8 cellular contexts compared by ENCODE assay signal in genomic region chr3:39639344-39640236, GRCh38.
DNase-seq lines count a peak whose midpoint lies in the region; ATAC-seq and TF ChIP-seq lines count a peak whose summit lies in the region.

No MANE protein-coding gene starts in this region.

- H3K27ac Mint-ChIP-seq in activated T-cell treated with anti-CD3 and anti-CD28 coated beads, Interleukin-2, amount 50 U/mL, for 24 hours, result peak overlapping the region; percentile 70

- H3K36me3 Mint-ChIP-seq in activated T-cell treated with anti-CD3 and anti-CD28 coated beads, Interleukin-2, amount 50 U/mL, for 24 hours (ENCODE audit: low read depth), result no peaks in the 10 kb centered on the region

- no peak for ATAC-seq in HG03159 (IDR thresholded peaks at IDR 0.05; ENCODE audit: unreplicated experiment)
- ATAC-seq in HG02642 (IDR thresholded peaks at IDR 0.05; ENCODE audit: poor library complexity, unreplicated experiment), result no peak

- peaks cover 26% of the 10 kb centered on the region for H3K4me1 Mint-ChIP-seq in activated T-cell treated with anti-CD3 and anti-CD28 coated beads, Interleukin-2, amount 50 U/mL, for 24 hours (ENCODE audit: low read depth)

- POLR2A ChIA-PET in RWPE1 (lab: Yijun Ruan, JAX; ENCODE audit: low non-redundant PET), result no interaction called here

- in situ Hi-C loops in GM13976 (cut with MboI; ENCODE audit: low sequenced_read_pairs, unreplicated experiment), result no loop called here

- no peak overlapping the region for H3K4me3 Mint-ChIP-seq in activated T-cell treated with anti-CD3 and anti-CD28 coated beads, Interleukin-2, amount 50 U/mL, for 24 hours

- H3K9me3 Mint-ChIP-seq in activated T-cell treated with anti-CD3 and anti-CD28 coated beads, Interleukin-2, amount 50 U/mL, for 24 hours, result no peaks in the 10 kb centered on the region

- no peak for DNase-seq in activated T-cell treated with anti-CD3 and anti-CD28 coated beads, Interleukin-2, amount 50 U/mL, for 24 hours
- DNase-seq in activated T-cell treated with anti-CD3 and anti-CD28 coated beads, Interleukin-2, amount 50 U/mL, for 1 hour, result no peak
- DNase-seq in RWPE1 (ENCODE audit: low spot score) (peak; percentile 89), fibroblast of peridontal ligament (ENCODE audit: extremely low read depth) (peak; percentile 95), GM13976 (ENCODE audit: low spot score) (no peak)
- peak; percentile 1 to 6 for DNase-seq in stimulated activated CD4-positive, alpha-beta T cell treated with anti-CD3 and anti-CD28 coated beads, Interleukin-2, amount 100 ng/mL, for 48 hours

- TF ChIP-seq CTCF in RWPE1 (conservative IDR thresholded peaks at IDR 0.05; ENCODE audit: low read depth), result no peak
- no peak for TF ChIP-seq CTCF in GM13976 (IDR thresholded peaks at IDR 0.05; ENCODE audit: borderline replicate concordance, control extremely low read depth, extremely low read depth, insufficient read depth, missing control alignments)

- no peak overlapping the region for H3K27ac ChIP-seq in RWPE1

- peaks cover 20% of the 10 kb centered on the region for H3K27me3 Mint-ChIP-seq in activated T-cell treated with anti-CD3 and anti-CD28 coated beads, Interleukin-2, amount 50 U/mL, for 24 hours

- CTCF ChIA-PET in RWPE1 (lab: Yijun Ruan, JAX), result no interaction called here

Comparison
In these comparisons a context has a peak if more than half of its experiments do, and no peak if none do; other contexts are left out.
1. DNase-seq: peak in RWPE1 (single experiment), fibroblast of peridontal ligament (single experiment) and stimulated activated CD4-positive, alpha-beta T cell treated with anti-CD3 and anti-CD28 coated beads, Interleukin-2, amount 100 ng/mL, for 48 hours (2 of 2); none in activated T-cell treated with anti-CD3 and anti-CD28 coated beads, Interleukin-2, amount 50 U/mL, for 24 hours (single experiment), activated T-cell treated with anti-CD3 and anti-CD28 coated beads, Interleukin-2, amount 50 U/mL, for 1 hour (single experiment) and GM13976 (single experiment).